ENCODE assay signal across 19 cellular contexts in genomic region chr2:128446866-128447537, GRCh38.
A peak's percentile ranks its signal among the peaks of the same experiment; 100 is the strongest.
DNase-seq lines count a peak whose midpoint lies in the region; TF ChIP-seq lines count a peak whose summit lies in the region.
"Had no signal": no experiment of that assay in that cellular context is flagged by ENCODE, and none has a peak within 500 bp of the region (broad histone marks: within the 10 kb centered on the region; RNA-seq: fewer than 3 reads in every experiment).

No MANE protein-coding gene starts in this region.

- peaks cover 4% of the 10 kb centered on the region for H3K4me1 ChIP-seq in colonic mucosa
- H3K4me1 ChIP-seq in suprapubic skin, result peaks cover 40% of the 10 kb centered on the region
- 0 out of 2 replicates have a peak, but pooled peaks cover 5% of the 10 kb centered on the region for H3K4me1 ChIP-seq in PC-9 (replicated peaks; ENCODE audit: insufficient read depth)

- H3K27ac ChIP-seq in colonic mucosa, result no peak overlapping the region
- H3K27ac ChIP-seq in suprapubic skin, result peak overlapping the region; percentile 56
- H3K27ac ChIP-seq in PC-9, result no peak overlapping the region
- H3K27ac ChIP-seq: right lobe of liver, SJSA1 had no signal

- H3K4me2 ChIP-seq in PC-9, result no peak overlapping the region

- no peaks in the 10 kb centered on the region for H3K36me3 ChIP-seq in H7 (replicated peaks; ENCODE audit: control insufficient read depth, insufficient read depth, low read length)
- no peaks in the 10 kb centered on the region for H3K36me3 ChIP-seq in colonic mucosa
- H3K36me3 ChIP-seq in suprapubic skin, result no peaks in the 10 kb centered on the region
- H3K36me3 ChIP-seq in PC-9 (ENCODE audit: low read depth), result no peaks in the 10 kb centered on the region
- H3K36me3 ChIP-seq: right lobe of liver, SJSA1 had no signal

- H3K4me1 Mint-ChIP-seq in mesothelial cell of epicardium, result peaks cover 35% of the 10 kb centered on the region
- H3K4me1 Mint-ChIP-seq: stimulated activated naive CD8-positive, alpha-beta T cell treated with anti-CD3 and anti-CD28 coated beads, Interleukin-15, amount 100 ng/mL, for 72 hours had no signal

- intact Hi-C loops in colonic mucosa (cut with DNase I), result no loop called here
- intact Hi-C loops in PC-9 (cut with micrococcal nuclease; ENCODE audit: unreplicated experiment), result no loop called here

- no peaks in the 10 kb centered on the region for H3K36me3 Mint-ChIP-seq in mesothelial cell of epicardium
- H3K36me3 Mint-ChIP-seq: WTC11 had no signal

- TF ChIP-seq EP300 in suprapubic skin (IDR thresholded peaks at IDR 0.05), result no peak

- peak overlapping the region; percentile 37 for H3K27ac Mint-ChIP-seq in mesothelial cell of epicardium
- H3K27ac Mint-ChIP-seq: stimulated activated naive CD8-positive, alpha-beta T cell treated with anti-CD3 and anti-CD28 coated beads, Interleukin-15, amount 100 ng/mL, for 72 hours; WTC11 had no signal

- H4K20me1 ChIP-seq in PC-9 (ENCODE audit: insufficient read depth), result no peaks in the 10 kb centered on the region

- TF ChIP-seq POLR2A in suprapubic skin (IDR thresholded peaks at IDR 0.05), result no peak

- no peak for TF ChIP-seq CTCF in colonic mucosa (IDR thresholded peaks at IDR 0.05)
- TF ChIP-seq CTCF in mesothelial cell of epicardium (IDR thresholded peaks at IDR 0.05; ENCODE audit: unreplicated experiment), result no peak
- no peak for TF ChIP-seq CTCF in suprapubic skin (IDR thresholded peaks at IDR 0.05)
- no peak for TF ChIP-seq CTCF in PC-9 (conservative IDR thresholded peaks at IDR 0.05)

- H3K9me2 ChIP-seq in PC-9 (ENCODE audit: insufficient read depth), result no peaks in the 10 kb centered on the region

- H3K4me3 ChIP-seq in H7 (ENCODE audit: insufficient read depth, low read depth, low read length) (no peak overlapping the region), colonic mucosa (no peak overlapping the region), suprapubic skin (no peak overlapping the region), PC-9 (no peak overlapping the region)
- H3K4me3 ChIP-seq: GM12878, right lobe of liver, SJSA1 had no signal

- no peaks in the 10 kb centered on the region for H3K79me2 ChIP-seq in PC-9 (ENCODE audit: low read depth)

- no peaks in the 10 kb centered on the region for H3K27me3 Mint-ChIP-seq in mesothelial cell of epicardium (ENCODE audit: low read depth)

- H3K27me3 ChIP-seq in H7 (ENCODE audit: control insufficient read depth, insufficient read depth, low read length) (no peaks in the 10 kb centered on the region), colonic mucosa (no peaks in the 10 kb centered on the region), suprapubic skin (no peaks in the 10 kb centered on the region), PC-9 (ENCODE audit: insufficient read depth, low read depth) (no peaks in the 10 kb centered on the region)
- H3K27me3 ChIP-seq: right lobe of liver, SJSA1 had no signal

- no peak overlapping the region for H3K9ac ChIP-seq in colonic mucosa (ENCODE audit: low read depth in 2 of 2, low read length in 2 of 2)

- no peak overlapping the region for H3K4me3 Mint-ChIP-seq in mesothelial cell of epicardium
- H3K4me3 Mint-ChIP-seq: stimulated activated naive CD8-positive, alpha-beta T cell treated with anti-CD3 and anti-CD28 coated beads, Interleukin-15, amount 100 ng/mL, for 72 hours; WTC11 had no signal

- DNase-seq in H7, result peak; percentile 54
- DNase-seq in colonic mucosa, result peak; percentile 13
- peak; percentile 10 to 37 for DNase-seq in mesothelial cell of epicardium (ENCODE audit: low spot score in 2 of 2, unreplicated experiment in 2 of 2)
- peak; percentile 52 to 78 for DNase-seq in suprapubic skin (ENCODE audit: low spot score in 2 of 2)
- no peak for DNase-seq in PC-9
- no peak for DNase-seq in NCI-H748 (lab: John Stamatoyannopoulos, UW; ENCODE audit: unreplicated experiment)
- DNase-seq in NCI-H187 (lab: John Stamatoyannopoulos, UW), result no peak
- DNase-seq: AML-193; amygdala; central memory CD4-positive, alpha-beta T cell; GDM1; midbrain; NCI-H1105 treated with DMSO at 0.1 percent for 48 hours; NCI-H82; stimulated activated naive CD8-positive, alpha-beta T cell treated with anti-CD3 and anti-CD28 coated beads, Interleukin-15, amount 100 ng/mL, for 72 hours had no signal

- H2AFZ ChIP-seq in PC-9, result no peak overlapping the region

- no peaks in the 10 kb centered on the region for H3K9me3 Mint-ChIP-seq in mesothelial cell of epicardium
- H3K9me3 Mint-ChIP-seq: stimulated activated naive CD8-positive, alpha-beta T cell treated with anti-CD3 and anti-CD28 coated beads, Interleukin-15, amount 100 ng/mL, for 72 hours had no signal

- no TSS peak for BruUV-seq in PC-9 (replicated peaks; lab: Mats Ljungman, UMichigan)

- no peaks in the 10 kb centered on the region for H3F3A ChIP-seq in PC-9 (ENCODE audit: insufficient read depth, low read depth)

- POLR2A ChIA-PET in PC-9 (lab: Charles Lee; ENCODE audit: unreplicated experiment), result no interaction called here

- CTCF ChIA-PET in PC-9 (lab: Charles Lee), result no interaction called here

- WGBS in suprapubic skin, result 84% methylated on average over 11 of the region's 17 CpGs

- H3K9me3 ChIP-seq in colonic mucosa, result no peaks in the 10 kb centered on the region
- H3K9me3 ChIP-seq in suprapubic skin, result no peaks in the 10 kb centered on the region
- no peaks in the 10 kb centered on the region for H3K9me3 ChIP-seq in PC-9 (ENCODE audit: insufficient read depth, low read depth)
- H3K9me3 ChIP-seq: right lobe of liver, SJSA1 had no signal

Comparison
In these comparisons a context has a peak if more than half of its experiments do, and no peak if none do; other contexts are left out.
1. DNase-seq: peak in H7 (single experiment), colonic mucosa (single experiment), mesothelial cell of epicardium (2 of 2) and suprapubic skin (2 of 2); none in PC-9 (0 of 2), NCI-H748 (single experiment) and NCI-H187 (0 of 2).